ENCODE assay signal across 23 cellular contexts in the genomic region with DNA sequence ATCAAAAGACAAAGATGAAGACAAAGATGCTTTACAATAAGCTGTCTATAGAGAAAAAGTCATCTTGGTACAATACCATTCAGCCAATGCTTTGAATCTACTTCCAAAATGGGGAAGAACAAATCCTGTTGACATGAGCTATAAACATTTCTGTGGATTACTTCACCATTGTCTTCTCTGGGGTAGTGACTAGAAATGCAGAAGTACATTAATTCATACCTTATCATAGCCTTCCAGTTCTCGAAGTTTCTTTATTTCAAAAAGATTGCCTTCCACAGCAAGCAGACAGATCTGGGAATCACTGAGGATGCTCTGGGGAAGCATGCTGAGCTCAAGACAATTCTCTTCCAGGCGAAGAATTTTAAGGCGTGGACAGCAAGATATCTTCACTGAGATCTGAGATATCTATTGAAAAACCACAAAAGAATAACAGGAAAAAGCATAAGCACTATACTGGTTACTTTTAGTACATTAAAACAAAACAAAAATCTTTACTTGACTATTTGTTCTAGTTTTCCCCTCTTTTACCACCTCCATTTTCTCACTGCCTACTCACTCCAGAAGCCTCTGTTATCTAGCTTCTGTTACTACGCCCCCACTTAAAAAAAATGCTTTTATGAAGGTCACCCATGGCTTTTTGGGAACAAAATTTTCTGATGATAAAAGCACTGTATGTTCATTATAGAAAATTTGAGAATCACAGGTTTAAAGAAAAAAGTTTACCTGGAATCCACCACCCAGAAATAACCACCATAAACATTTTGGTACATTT. TPM values are rescaled to one million over a fixed set of nuclear protein-coding genes. Genes with fewer than 3 reads are reported as not detected.
A peak's percentile ranks its signal among the peaks of the same experiment; 100 is the strongest.
DNase-seq lines count a peak whose midpoint lies in the region; ATAC-seq, FAIRE-seq and TF ChIP-seq lines count a peak whose summit lies in the region.
"Had no signal": no experiment of that assay in that cellular context is flagged by ENCODE, and none has a peak within 500 bp of the region (broad histone marks: within the 10 kb centered on the region; RNA-seq: fewer than 3 reads in every experiment).

No MANE protein-coding gene starts in this region.

- intact Hi-C loops in Caco-2 (cut with micrococcal nuclease; ENCODE audit: unreplicated experiment) (no loop called here), pancreas (cut with DNase I) (no loop called here)

- no TSS peak for BruUV-seq in Caco-2 (replicated peaks; lab: Mats Ljungman, UMichigan)

- TF ChIP-seq CTCF in HL-60 (IDR thresholded peaks at IDR 0.05; ENCODE audit: insufficient read depth, low read length) (no peak), astrocyte (IDR thresholded peaks at IDR 0.05; ENCODE audit: insufficient read depth, low read depth, low read length) (no peak), Caco-2 (IDR thresholded peaks at IDR 0.05; ENCODE audit: insufficient read depth in 1 of 2, low read depth in 1 of 2, low read length in 1 of 2, severe bottlenecking in 1 of 2, unreplicated experiment in 1 of 2) (no peak), pancreas (IDR thresholded peaks at IDR 0.05) (no peak)

- H3K36me3 Mint-ChIP-seq in astrocyte (ENCODE audit: low read depth, unreplicated experiment) (peaks cover 2% of the 10 kb centered on the region), Caco-2 (ENCODE audit: insufficient read depth, unreplicated experiment) (peaks cover 52% of the 10 kb centered on the region)

- H3K9me3 ChIP-seq in astrocyte (ENCODE audit: insufficient read depth, low read depth, low read length) (no peaks in the 10 kb centered on the region), Caco-2 (no peaks in the 10 kb centered on the region), pancreas (no peaks in the 10 kb centered on the region)
- H3K9me3 ChIP-seq: ovary, thyroid gland had no signal

- ATAC-seq in pancreas = no peak
- ATAC-seq: left lobe of liver had no signal

- H3K27me3 Mint-ChIP-seq in astrocyte (ENCODE audit: low read depth, unreplicated experiment) = no peaks in the 10 kb centered on the region
- H3K27me3 Mint-ChIP-seq in Caco-2 (ENCODE audit: insufficient read depth, unreplicated experiment) = no peaks in the 10 kb centered on the region

- FAIRE-seq in astrocyte (lab: Jason Lieb, UNC) (no peak), pancreas (lab: Jason Lieb, UNC) (no peak)
- FAIRE-seq: endometrium had no signal

- CTCF ChIA-PET in Caco-2 (lab: Charles Lee) = no interaction called here

- POLR2A ChIA-PET in Caco-2 (lab: Charles Lee) = no interaction called here

- H3K79me2 ChIP-seq in astrocyte (ENCODE audit: insufficient read depth, low read length) = peaks cover 39% of the 10 kb centered on the region

- H3K27ac Mint-ChIP-seq in astrocyte (ENCODE audit: unreplicated experiment) (no peak overlapping the region), Caco-2 (ENCODE audit: unreplicated experiment) (no peak overlapping the region)

- H3K4me3 Mint-ChIP-seq in astrocyte (ENCODE audit: unreplicated experiment) (no peak overlapping the region), Caco-2 (ENCODE audit: unreplicated experiment) (no peak overlapping the region)

- WGBS in pancreas, 2 donors = 85 to 86% methylated on average over 4 of the region's 4 CpGs

- H3K4me3 ChIP-seq in HL-60 (replicated peaks; ENCODE audit: insufficient read depth, low read length) = no peak overlapping the region
- H3K4me3 ChIP-seq in astrocyte (ENCODE audit: insufficient read depth, low read depth, low read length) = no peak overlapping the region
- no peak overlapping the region for H3K4me3 ChIP-seq in Caco-2 (ENCODE audit: low read depth, low read length)
- no peak overlapping the region for H3K4me3 ChIP-seq in pancreas
- H3K4me3 ChIP-seq: ovary, skin epidermis, thyroid gland had no signal

- H4K20me1 ChIP-seq in astrocyte (ENCODE audit: insufficient read depth, low read length) = no peaks in the 10 kb centered on the region

- H3K27ac ChIP-seq in HL-60 (replicated peaks) = peak overlapping the region; percentile 46
- H3K27ac ChIP-seq in astrocyte (ENCODE audit: low read depth, low read length) = no peak overlapping the region
- no peak overlapping the region for H3K27ac ChIP-seq in pancreas
- H3K27ac ChIP-seq: ovary, skin epidermis, thyroid gland had no signal

- H3K4me1 Mint-ChIP-seq in astrocyte (ENCODE audit: low read depth, unreplicated experiment) = peaks cover 17% of the 10 kb centered on the region
- peaks cover 28% of the 10 kb centered on the region for H3K4me1 Mint-ChIP-seq in Caco-2 (ENCODE audit: low read depth, unreplicated experiment)

- H3K9me3 Mint-ChIP-seq in astrocyte (ENCODE audit: unreplicated experiment) = no peaks in the 10 kb centered on the region
- H3K9me3 Mint-ChIP-seq in Caco-2 (ENCODE audit: unreplicated experiment) = no peaks in the 10 kb centered on the region

- H3K4me2 ChIP-seq in astrocyte (ENCODE audit: low read length) = peak overlapping the region; percentile 6

- peaks cover 8% of the 10 kb centered on the region for H3K4me1 ChIP-seq in astrocyte (ENCODE audit: insufficient read depth, low read length)
- no peaks in the 10 kb centered on the region for H3K4me1 ChIP-seq in Caco-2
- H3K4me1 ChIP-seq in pancreas = peaks cover 5 to 15% (median 13%) of the 10 kb centered on the region in 3 donors

- DNase-seq in HL-60 (ENCODE audit: low read depth in 1 of 2, low spot score in 1 of 2) = peak in 1 of 2 experiments; percentile 33
- peak; percentile 92 for DNase-seq in NOMO-1 treated with DMSO at 0.1 percent for 48 hours (lab: John Stamatoyannopoulos, UW; ENCODE audit: unreplicated experiment)
- DNase-seq in astrocyte (ENCODE audit: low read depth) = no peak
- peak; percentile 42 for DNase-seq in superior temporal gyrus (ENCODE audit: extremely low spot score)
- no peak for DNase-seq in Caco-2
- DNase-seq in activated gamma-delta T cell treated with Interleukin-2 at 50 U/mL for 16 hours = no peak
- DNase-seq in pancreas = no peak
- DNase-seq: activated CD4-positive, alpha-beta T cell treated with anti-CD3 and anti-CD28 coated beads, Interleukin-2, amount 50 U/mL, for 1 hour; activated T-cell treated with anti-CD3 and anti-CD28 coated beads, Interleukin-2, amount 50 U/mL, for 48 hours; amniotic stem cell; C1 segment of cervical spinal cord; DMS79 treated with DMSO at 0.1 percent for 48 hours; foreskin fibroblast; KG1; NCI-H146; NCI-H345; ovary; Right ventricle myocardium superior; T1000; thyroid gland had no signal

- no peak overlapping the region for H3K9ac ChIP-seq in astrocyte (ENCODE audit: low read length)

- no peak overlapping the region for H2AFZ ChIP-seq in astrocyte (ENCODE audit: low read depth, low read length)

- H3K27me3 ChIP-seq in HL-60 (ENCODE audit: insufficient read depth, poor library complexity, severe bottlenecking) = no peaks in the 10 kb centered on the region
- H3K27me3 ChIP-seq in astrocyte (ENCODE audit: insufficient read depth, low read length) = no peaks in the 10 kb centered on the region
- no peaks in the 10 kb centered on the region for H3K27me3 ChIP-seq in Caco-2 (replicated peaks; ENCODE audit: control insufficient read depth, insufficient read depth, low read length)
- no peaks in the 10 kb centered on the region for H3K27me3 ChIP-seq in pancreas
- H3K27me3 ChIP-seq: ovary, thyroid gland had no signal

- H3K36me3 ChIP-seq in astrocyte (ENCODE audit: insufficient read depth, low read length) = peaks cover 7% of the 10 kb centered on the region
- H3K36me3 ChIP-seq in Caco-2 (ENCODE audit: control insufficient read depth, insufficient read depth, low read length) = peaks cover 2% of the 10 kb centered on the region; the same call in 1 of the 2 replicates
- peaks cover 0 to 13% (median 4%) of the 10 kb centered on the region in 3 donors for H3K36me3 ChIP-seq in pancreas
- H3K36me3 ChIP-seq: ovary had no signal

RNA-seq across cellular contexts. Expression of a gene that starts 3.5 kb away (rescaled TPM):
- total RNA-seq in astrocyte = 27.6 and 28.8 TPM in 2 replicates
- 19.3 and 28.8 TPM in 2 replicates for total RNA-seq in Caco-2 (2022)
- total RNA-seq in pancreas = 10 to 100 TPM in 1 of 6 donors, 1 to 10 TPM in 5; 5.6 to 14.8 (median 8.6) TPM
- 1 to 10 TPM; 3.8 to 4.9 TPM for polyA plus RNA-seq in pancreas

RNA-seq across cellular contexts. Expression of a gene that starts 3.6 kb away (rescaled TPM):
- total RNA-seq in astrocyte = 21.7 and 24.4 TPM in 2 replicates
- 35.7 and 36.9 TPM in 2 replicates for total RNA-seq in Caco-2 (2022)
- 1 to 10 TPM; 6.2 to 9.0 (median 8.3) TPM for total RNA-seq in pancreas
- polyA plus RNA-seq in pancreas = 1 to 10 TPM; 5.4 to 6.1 TPM

RNA-seq across cellular contexts. Expression of a gene that starts 30.4 kb away (rescaled TPM):
- total RNA-seq in astrocyte (6.4 and 7.1 TPM in 2 replicates), Caco-2 (2022) (0.56 and 0.86 TPM in 2 replicates), pancreas (1 to 10 TPM in 3 of 6 donors, under 1 TPM in 3; 0.44 to 2.0 (median 1.0) TPM)
- 1 to 10 TPM; 2.6 to 3.0 TPM for polyA plus RNA-seq in pancreas

RNA-seq across cellular contexts. Expression of a gene that starts 49.6 kb away (rescaled TPM):
- total RNA-seq in astrocyte (122 and 124 TPM in 2 replicates), Caco-2 (2022) (92.2 and 97.5 TPM in 2 replicates), pancreas (10 to 100 TPM; 14.2 to 39.4 (median 19.6) TPM)
- polyA plus RNA-seq in pancreas = 10 to 100 TPM; 20.5 to 22.0 TPM

RNA-seq across cellular contexts. Expression of a gene that starts 54.1 kb away (rescaled TPM):
- total RNA-seq in astrocyte = 60.3 and 69.6 TPM in 2 replicates
- 47.8 and 51.4 TPM in 2 replicates for total RNA-seq in Caco-2 (2022)
- total RNA-seq in pancreas = 10 to 100 TPM; 13.3 to 38.4 (median 20.4) TPM
- 1 to 10 TPM; 4.3 to 5.1 TPM for polyA plus RNA-seq in pancreas

Comparison
In these comparisons a context has a peak if more than half of its experiments do, and no peak if none do; other contexts are left out.
1. DNase-seq: peak in NOMO-1 treated with DMSO at 0.1 percent for 48 hours (single experiment) and superior temporal gyrus (single experiment); none in astrocyte (single experiment), Caco-2 (0 of 2), activated gamma-delta T cell treated with Interleukin-2 at 50 U/mL for 16 hours (single experiment) and pancreas (0 of 6).